Comparison of ENCODE assay signal across 18 cellular contexts in the genomic region with DNA sequence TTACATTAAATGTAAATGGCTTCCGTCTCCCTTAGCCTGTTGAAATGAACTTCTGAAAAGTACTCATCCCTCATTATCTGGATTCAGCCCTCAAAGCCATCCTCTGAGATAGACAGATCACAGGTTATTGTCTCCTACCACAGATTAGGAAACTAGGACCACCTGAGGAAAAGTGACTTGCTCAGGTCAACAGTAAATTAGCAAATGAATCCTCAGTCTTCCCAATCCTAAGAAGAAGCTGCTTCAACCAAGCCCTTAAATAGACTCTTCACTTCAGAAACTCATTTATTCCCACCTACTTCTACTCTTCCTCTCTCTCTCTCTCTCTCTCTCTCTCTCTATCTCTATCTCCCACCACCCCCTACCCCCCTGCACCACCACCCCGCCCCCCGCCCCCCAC.
DNase-seq lines count a peak whose midpoint lies in the region; ATAC-seq and TF ChIP-seq lines count a peak whose summit lies in the region.
"Had no signal": no experiment of that assay in that cellular context is flagged by ENCODE, and none has a peak within 500 bp of the region (broad histone marks: within the 10 kb centered on the region; RNA-seq: fewer than 3 reads in every experiment).

No MANE protein-coding gene starts in this region.

- peak overlapping the region; percentile 75 for H3K4me3 Mint-ChIP-seq in glutamatergic neuron (ENCODE audit: unreplicated experiment)
- H3K4me3 Mint-ChIP-seq: CD4-positive, alpha-beta memory T cell; GM23338; H9 had no signal

- TF ChIP-seq POLR2A in esophagus muscularis mucosa (IDR thresholded peaks at IDR 0.05; ENCODE audit: low read depth), result no peak

- DNase-seq in NCI-H748 (lab: John Stamatoyannopoulos, UW; ENCODE audit: unreplicated experiment) (peak; percentile 49), NCI-H748 treated with DMSO at 0.1 percent for 48 hours (lab: John Stamatoyannopoulos, UW) (no peak), NCI-H82 (lab: John Stamatoyannopoulos, UW) (peak; percentile 81), glutamatergic neuron (no peak), NAMALWA (ENCODE audit: low spot score) (no peak), esophagus muscularis mucosa (ENCODE audit: extremely low spot score) (no peak)
- DNase-seq: 8988T; C1 segment of cervical spinal cord; Calu3; CD4-positive, alpha-beta memory T cell; DMS53; DMS79 treated with DMSO at 0.1 percent for 48 hours; GF-D8; H9 had no signal

- intact Hi-C loops in esophagus muscularis mucosa (cut with DNase I), result no loop called here

- peak overlapping the region; percentile 76 for H3K27ac Mint-ChIP-seq in glutamatergic neuron (ENCODE audit: unreplicated experiment)
- H3K27ac Mint-ChIP-seq: CD4-positive, alpha-beta memory T cell; GM23338; H9 had no signal

- H3K4me3 ChIP-seq in esophagus muscularis mucosa, result no peak overlapping the region
- H3K4me3 ChIP-seq: A549, GM23338 had no signal

- peaks cover 0 to 6% (median 0%) of the 10 kb centered on the region in 4 donors for H3K4me1 ChIP-seq in esophagus muscularis mucosa
- H3K4me1 ChIP-seq: A549 had no signal

- no peak for TF ChIP-seq EP300 in esophagus muscularis mucosa (IDR thresholded peaks at IDR 0.05)

- no peak for TF ChIP-seq CTCF in glutamatergic neuron (IDR thresholded peaks at IDR 0.05; ENCODE audit: partially characterized antibody, unreplicated experiment)
- no peak for TF ChIP-seq CTCF in esophagus muscularis mucosa (IDR thresholded peaks at IDR 0.05)

- no peaks in the 10 kb centered on the region for H3K36me3 Mint-ChIP-seq in glutamatergic neuron (ENCODE audit: unreplicated experiment)
- H3K36me3 Mint-ChIP-seq: CD4-positive, alpha-beta memory T cell had no signal

- peaks cover 60% of the 10 kb centered on the region for H3K4me1 Mint-ChIP-seq in glutamatergic neuron (ENCODE audit: low read depth, unreplicated experiment)
- H3K4me1 Mint-ChIP-seq: CD4-positive, alpha-beta memory T cell had no signal

- H3K27me3 ChIP-seq in esophagus muscularis mucosa, result peaks cover 0 to 9% (median 0%) of the 10 kb centered on the region in 4 donors

- H3K27me3 Mint-ChIP-seq in glutamatergic neuron (ENCODE audit: unreplicated experiment), result peaks cover 5% of the 10 kb centered on the region

- WGBS in esophagus muscularis mucosa, result 51% methylated on average over 3 of the region's 3 CpGs

- peaks cover 11% of the 10 kb centered on the region for H3K9me3 Mint-ChIP-seq in glutamatergic neuron (ENCODE audit: unreplicated experiment)
- H3K9me3 Mint-ChIP-seq: CD4-positive, alpha-beta memory T cell; GM23338 had no signal

- ATAC-seq in GM19452 (IDR thresholded peaks at IDR 0.05; ENCODE audit: unreplicated experiment), result no peak
- ATAC-seq: HCT116 had no signal

- no peaks in the 10 kb centered on the region for H3K36me3 ChIP-seq in esophagus muscularis mucosa

- H3K9me3 ChIP-seq in esophagus muscularis mucosa, result no peaks in the 10 kb centered on the region
- H3K9me3 ChIP-seq: A549 had no signal

- no peak overlapping the region for H3K27ac ChIP-seq in esophagus muscularis mucosa (replicated peaks in 1 of 4)
- H3K27ac ChIP-seq: A549 had no signal

Comparison
In these comparisons a context has a peak if more than half of its experiments do, and no peak if none do; other contexts are left out.
1. DNase-seq: peak in NCI-H748 (single experiment) and NCI-H82 (single experiment); none in NCI-H748 treated with DMSO at 0.1 percent for 48 hours (single experiment), glutamatergic neuron (single experiment), NAMALWA (single experiment) and esophagus muscularis mucosa (single experiment).